Comparison of ENCODE assay signal across 8 cellular contexts in the genomic region with DNA sequence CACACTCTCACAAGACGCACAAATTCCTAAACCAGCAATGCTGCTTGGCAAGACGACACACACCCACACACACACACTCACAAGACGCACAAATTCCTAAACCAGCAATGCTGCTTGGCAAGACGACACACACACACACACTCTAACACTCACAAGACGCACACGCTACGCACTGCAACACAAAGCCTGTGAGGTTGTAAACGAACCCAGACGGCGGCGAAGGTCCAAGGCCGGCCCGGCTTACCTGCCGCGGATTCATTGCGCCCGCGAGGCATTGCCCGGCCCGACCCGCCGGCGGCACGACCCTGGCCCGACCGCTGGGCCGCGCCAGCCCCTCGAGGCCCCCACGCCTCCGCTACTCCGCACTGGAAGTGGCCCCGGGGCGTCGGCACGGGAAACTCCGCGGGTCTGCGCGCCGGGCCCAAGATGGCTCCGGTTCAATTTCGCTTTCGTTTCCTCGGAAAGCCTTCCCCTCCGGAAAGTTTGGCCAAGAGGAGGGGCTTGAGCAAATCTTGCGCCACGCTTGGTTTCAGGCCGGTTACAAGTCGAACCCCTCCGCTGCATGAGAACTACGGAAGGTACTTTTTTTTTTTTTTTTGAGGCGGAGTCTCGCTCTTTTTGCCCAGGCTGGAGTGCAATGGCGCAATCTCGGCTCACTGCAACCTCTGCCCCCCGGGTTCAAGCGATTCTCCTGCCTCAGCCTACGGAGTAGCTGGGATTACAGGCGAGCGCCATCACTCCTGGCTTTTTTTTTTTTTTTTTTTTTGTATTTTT. TPM values are rescaled to one million over a fixed set of nuclear protein-coding genes. Genes with fewer than 3 reads are reported as not detected.
DNase-seq lines count a peak whose midpoint lies in the region; ATAC-seq and TF ChIP-seq lines count a peak whose summit lies in the region.

A gene with protein sequence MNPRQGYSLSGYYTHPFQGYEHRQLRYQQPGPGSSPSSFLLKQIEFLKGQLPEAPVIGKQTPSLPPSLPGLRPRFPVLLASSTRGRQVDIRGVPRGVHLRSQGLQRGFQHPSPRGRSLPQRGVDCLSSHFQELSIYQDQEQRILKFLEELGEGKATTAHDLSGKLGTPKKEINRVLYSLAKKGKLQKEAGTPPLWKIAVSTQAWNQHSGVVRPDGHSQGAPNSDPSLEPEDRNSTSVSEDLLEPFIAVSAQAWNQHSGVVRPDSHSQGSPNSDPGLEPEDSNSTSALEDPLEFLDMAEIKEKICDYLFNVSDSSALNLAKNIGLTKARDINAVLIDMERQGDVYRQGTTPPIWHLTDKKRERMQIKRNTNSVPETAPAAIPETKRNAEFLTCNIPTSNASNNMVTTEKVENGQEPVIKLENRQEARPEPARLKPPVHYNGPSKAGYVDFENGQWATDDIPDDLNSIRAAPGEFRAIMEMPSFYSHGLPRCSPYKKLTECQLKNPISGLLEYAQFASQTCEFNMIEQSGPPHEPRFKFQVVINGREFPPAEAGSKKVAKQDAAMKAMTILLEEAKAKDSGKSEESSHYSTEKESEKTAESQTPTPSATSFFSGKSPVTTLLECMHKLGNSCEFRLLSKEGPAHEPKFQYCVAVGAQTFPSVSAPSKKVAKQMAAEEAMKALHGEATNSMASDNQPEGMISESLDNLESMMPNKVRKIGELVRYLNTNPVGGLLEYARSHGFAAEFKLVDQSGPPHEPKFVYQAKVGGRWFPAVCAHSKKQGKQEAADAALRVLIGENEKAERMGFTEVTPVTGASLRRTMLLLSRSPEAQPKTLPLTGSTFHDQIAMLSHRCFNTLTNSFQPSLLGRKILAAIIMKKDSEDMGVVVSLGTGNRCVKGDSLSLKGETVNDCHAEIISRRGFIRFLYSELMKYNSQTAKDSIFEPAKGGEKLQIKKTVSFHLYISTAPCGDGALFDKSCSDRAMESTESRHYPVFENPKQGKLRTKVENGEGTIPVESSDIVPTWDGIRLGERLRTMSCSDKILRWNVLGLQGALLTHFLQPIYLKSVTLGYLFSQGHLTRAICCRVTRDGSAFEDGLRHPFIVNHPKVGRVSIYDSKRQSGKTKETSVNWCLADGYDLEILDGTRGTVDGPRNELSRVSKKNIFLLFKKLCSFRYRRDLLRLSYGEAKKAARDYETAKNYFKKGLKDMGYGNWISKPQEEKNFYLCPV (minus strand): TSS at position 439 of the 774 bp plus-strand sequence. CDS start 180 bp downstream, at position 259.

- H3K27me3 ChIP-seq in Loucy (ENCODE audit: insufficient read depth, low read length, poor library complexity, severe bottlenecking) (no peaks in the 10 kb centered on the region), gastroesophageal sphincter (no peaks in the 10 kb centered on the region)

- H3K4me2 ChIP-seq in Loucy (ENCODE audit: low read depth, low read length, poor library complexity, severe bottlenecking), result peak within 1 kb of the TSS; percentile 98

- peaks cover 12% of the 10 kb centered on the region; the same call in 1 of the 2 replicates for H3F3A ChIP-seq in Loucy (ENCODE audit: low read depth)

- DNase-seq in EH (ENCODE audit: low read depth), result peak; percentile 97
- peak; percentile 96 for DNase-seq in H4 (ENCODE audit: low spot score)
- DNase-seq in SK-N-DZ (ENCODE audit: low spot score), result peak; percentile 68
- DNase-seq in activated naive CD4-positive, alpha-beta T cell treated with Interleukin-2 at 50 U/mL for 16 hours, result peak; percentile 93
- peak in 53 of 56 donors; percentile 19 to 88 (median 65) for DNase-seq in nucleus accumbens (lab: John Stamatoyannopoulos, UW)
- DNase-seq in superior temporal gyrus (ENCODE audit: extremely low spot score), result peak; percentile 80

- H3K9me2 ChIP-seq in Loucy (replicated peaks; ENCODE audit: low read depth, low read length), result no peaks in the 10 kb centered on the region

- peak within 1 kb of the TSS; percentile 80 for H2AFZ ChIP-seq in Loucy (ENCODE audit: low read length)

- peaks cover 56% of the 10 kb centered on the region for H4K20me1 ChIP-seq in Loucy (ENCODE audit: insufficient read depth, low read length, poor library complexity, severe bottlenecking)

- 0 to 1% methylated on average over 10 to 20 of the region's 61 CpGs for WGBS in gastroesophageal sphincter (ENCODE audit: low coverage in 1 of 2), 2 donors

- TF ChIP-seq EP300 in gastroesophageal sphincter (IDR thresholded peaks at IDR 0.05), result no peak

- H3K79me2 ChIP-seq in Loucy (ENCODE audit: insufficient read depth, low read length), result peaks cover 90% of the 10 kb centered on the region

- peak; percentile 38 to 47 for TF ChIP-seq POLR2A in gastroesophageal sphincter (IDR thresholded peaks at IDR 0.05)

- H3K9ac ChIP-seq in Loucy (ENCODE audit: low read depth, low read length, poor library complexity, severe bottlenecking), result peak within 1 kb of the TSS; percentile 89

- no peaks in the 10 kb centered on the region for H3K9me3 ChIP-seq in Loucy (ENCODE audit: insufficient read depth, low read depth, low read length)
- H3K9me3 ChIP-seq in gastroesophageal sphincter, result no peaks in the 10 kb centered on the region

- no peak for TF ChIP-seq CTCF in Loucy (conservative IDR thresholded peaks at IDR 0.05; ENCODE audit: low read length)
- TF ChIP-seq CTCF in gastroesophageal sphincter (IDR thresholded peaks at IDR 0.05), result peak in 2 of 4 experiments; percentile 13 to 26

- H3K4me3 ChIP-seq in Loucy (ENCODE audit: low read length, poor library complexity, severe bottlenecking), result peak within 1 kb of the TSS; percentile 81
- H3K4me3 ChIP-seq in gastroesophageal sphincter, result peak within 1 kb of the TSS; percentile 81 to 83

- H3K4me1 ChIP-seq in Loucy (ENCODE audit: insufficient read depth, low read length, poor library complexity, severe bottlenecking) (peaks cover 63% of the 10 kb centered on the region), gastroesophageal sphincter (peaks cover 0 to 66% (median 10%) of the 10 kb centered on the region in 3 donors)

- ATAC-seq in gastroesophageal sphincter, result peak; percentile 96

- H3K27ac ChIP-seq in gastroesophageal sphincter, result peak within 1 kb of the TSS; percentile 80 to 100 (median 96)

- 0 out of 2 replicates have a peak, but pooled peaks cover 6% of the 10 kb centered on the region for H3K36me3 ChIP-seq in Loucy (ENCODE audit: insufficient read depth, low read length)
- H3K36me3 ChIP-seq in gastroesophageal sphincter, result no peaks in the 10 kb centered on the region

RNA-seq across cellular contexts. Expression of the gene that starts here (rescaled TPM):
- 110 and 120 TPM in 2 replicates for total RNA-seq in H4 (2014; rRNA removed; shearing (Covaris generic))
- 65.1 and 71.4 TPM in 2 replicates for polyA plus RNA-seq in SK-N-DZ (2014; cell fraction: cytosol; rRNA removed)
- 61.7 and 115 TPM in 2 replicates for polyA plus RNA-seq in SK-N-DZ (2014; cell fraction: nucleus; rRNA removed)
- 100 to 1,000 TPM in 1 of 4 donors, 10 to 100 TPM in 3; 71.0 to 108 (median 90.4) TPM for total RNA-seq in gastroesophageal sphincter

Comparison
In these comparisons a context has a peak if more than half of its experiments do, and no peak if none do; other contexts are left out.
1. Peak in every context shown above with its lines: DNase-seq, ATAC-seq, H3K4me3 ChIP-seq and H3K27ac ChIP-seq.